Comparison of ENCODE assay signal across 22 cellular contexts in the genomic region with DNA sequence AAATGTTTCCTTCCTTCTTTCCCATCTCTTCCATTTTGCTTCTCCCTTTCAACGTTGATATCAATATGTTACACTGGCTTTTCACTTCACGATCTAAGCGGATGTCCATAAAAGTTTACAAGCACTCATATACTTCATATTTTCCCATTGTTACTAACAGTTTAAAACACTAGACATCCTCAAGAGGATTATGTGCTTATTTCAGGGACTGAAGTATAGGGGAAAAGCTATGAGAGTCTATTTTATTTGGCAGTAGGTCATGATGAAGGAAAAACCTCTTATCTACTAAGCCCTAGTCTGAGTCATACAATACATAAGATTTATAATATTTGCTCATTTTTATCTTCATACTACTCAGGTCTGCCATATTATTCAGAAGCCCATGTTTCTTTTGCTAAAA.
"Had no signal": no experiment of that assay in that cellular context is flagged by ENCODE, and none has a peak within 500 bp of the region (broad histone marks: within the 10 kb centered on the region; RNA-seq: fewer than 3 reads in every experiment).

No MANE protein-coding gene starts in this region.

- H3K4me3 ChIP-seq: body of pancreas, cardiac muscle cell, tibial artery had no signal

- H3K27me3 ChIP-seq: body of pancreas, cardiac muscle cell, tibial artery had no signal

- ATAC-seq: activated T-cell treated with anti-CD3 and anti-CD28 coated beads, Interleukin-2, amount 50 U/mL, for 72 hours; body of pancreas; stimulated activated effector memory CD8-positive, alpha-beta T cell treated with anti-CD3 and anti-CD28 coated beads, Interleukin-12 subunit alpha, Interleukin-12 subunit beta, amount 100 ng/mL, for 72 hours; stimulated activated naive CD8-positive, alpha-beta T cell treated with anti-CD3 and anti-CD28 coated beads, Interleukin-15, amount 100 ng/mL, for 72 hours; T-helper 17 cell had no signal

- H3K27ac ChIP-seq: body of pancreas, cardiac muscle cell, tibial artery had no signal

- H3K9me3 ChIP-seq: body of pancreas had no signal

- H3K4me1 ChIP-seq: body of pancreas, tibial artery had no signal

- H3K36me3 ChIP-seq: cardiac muscle cell, tibial artery had no signal

- DNase-seq: activated CD4-positive, alpha-beta memory T cell treated with anti-CD3 and anti-CD28 coated beads for 36 hours; activated CD4-positive, alpha-beta T cell treated with anti-CD3 and anti-CD28 coated beads for 48 hours; activated CD4-positive, CD25-positive, alpha-beta regulatory T cell; activated effector memory CD4-positive, alpha-beta T cell treated with Interleukin-2 at 50 U/mL for 16 hours; activated naive CD4-positive, alpha-beta T cell treated with anti-CD3 and anti-CD28 coated beads for 36 hours; activated naive CD8-positive, alpha-beta T cell treated with anti-CD3 and anti-CD28 coated beads, Interleukin-2, amount 10 ng/mL, durations not matched to agents 7 days and 5 days; activated T-cell treated with anti-CD3 and anti-CD28 coated beads, Interleukin-2, amount 50 U/mL, for 72 hours; amygdala; body of pancreas; effector CD4-positive, alpha-beta T cell; erythroblast; foreskin melanocyte; glutamatergic neuron; hippocampal formation; naive B cell; retina; stimulated activated naive CD8-positive, alpha-beta T cell treated with anti-CD3 and anti-CD28 coated beads, Interleukin-15, amount 100 ng/mL, for 72 hours; SW 1271; T-helper 17 cell; tibial artery had no signal
